In the genomic region with DNA sequence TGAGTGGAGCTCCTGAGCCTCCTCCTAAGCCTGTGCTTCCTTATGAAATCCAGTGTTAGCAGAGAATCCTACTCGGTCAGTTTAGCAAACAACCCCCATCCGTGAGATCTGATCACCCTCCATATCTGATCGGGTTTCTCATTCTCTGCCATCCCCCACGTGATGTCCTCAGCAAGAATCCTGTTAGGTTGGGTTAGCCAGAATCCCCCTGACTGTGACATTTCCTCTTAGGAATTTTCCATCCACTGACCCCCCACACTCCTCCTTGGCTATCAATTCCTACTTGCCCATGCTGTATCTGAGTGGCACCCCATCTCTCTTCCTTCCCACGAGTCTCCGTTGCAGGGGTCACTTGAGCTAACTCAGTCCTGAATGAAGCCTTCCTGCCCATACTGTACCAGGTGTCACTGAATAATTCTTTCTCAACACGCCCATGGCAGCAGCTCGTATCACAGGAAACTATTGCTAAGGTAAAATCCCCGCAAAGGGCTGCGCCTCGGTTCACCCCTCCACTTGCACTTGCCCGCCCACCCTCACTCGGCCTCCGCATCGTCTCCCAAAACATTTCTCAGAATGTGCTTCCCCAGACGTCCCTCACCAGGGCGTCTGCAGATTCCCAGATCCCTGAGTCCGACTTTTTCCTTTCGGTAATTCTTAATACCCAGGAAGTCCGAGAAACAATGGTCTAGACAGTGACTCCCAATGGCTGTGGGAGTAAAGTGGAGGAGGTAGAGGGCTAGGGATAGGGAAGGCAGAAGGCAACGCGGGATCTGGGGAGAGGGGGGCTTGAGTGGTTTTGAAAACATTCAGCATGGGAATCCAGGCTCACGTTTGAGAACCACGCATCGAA, we compare ENCODE assay signal across 9 cellular contexts.
DNase-seq lines count a peak whose midpoint lies in the region; ATAC-seq and TF ChIP-seq lines count a peak whose summit lies in the region.
"Had no signal": no experiment of that assay in that cellular context is flagged by ENCODE, and none has a peak within 500 bp of the region (broad histone marks: within the 10 kb centered on the region; RNA-seq: fewer than 3 reads in every experiment).

No MANE protein-coding gene starts in this region.

- H3K9me3 ChIP-seq in ES-I3 (ENCODE audit: control insufficient read depth, insufficient read depth, low read length) = no peaks in the 10 kb centered on the region
- no peaks in the 10 kb centered on the region for H3K9me3 ChIP-seq in iPS-18a (ENCODE audit: control insufficient read depth, low read depth, low read length)

- H3K4me3 ChIP-seq in astrocyte of the cerebellum (ENCODE audit: low read depth, low read length) (no peak overlapping the region), iPS-18a (ENCODE audit: low read length) (peak overlapping the region; percentile 52), skeletal muscle cell (ENCODE audit: low read depth, low read length) (no peak overlapping the region)

- H3K4me1 ChIP-seq in ES-I3 (ENCODE audit: insufficient read depth, low read length) = peaks cover 36% of the 10 kb centered on the region
- H3K4me1 ChIP-seq in iPS-18a (ENCODE audit: control insufficient read depth, low read depth, low read length) = peaks cover 50% of the 10 kb centered on the region

- ATAC-seq in HG03196 (IDR thresholded peaks at IDR 0.05; ENCODE audit: unreplicated experiment) = no peak
- no peak for ATAC-seq in GM18873 (IDR thresholded peaks at IDR 0.05; ENCODE audit: low FRiP score, unreplicated experiment)

- H3K27me3 ChIP-seq in iPS-18a (ENCODE audit: control insufficient read depth, insufficient read depth, low read length) = no peaks in the 10 kb centered on the region

- peak overlapping the region; percentile 61 for H3K9ac ChIP-seq in ES-I3 (ENCODE audit: low read depth, low read length)
- H3K9ac ChIP-seq in iPS-18a (ENCODE audit: low read length) = peak overlapping the region; percentile 52

- no peak for TF ChIP-seq CTCF in astrocyte of the cerebellum (IDR thresholded peaks at IDR 0.05; ENCODE audit: low read depth, low read length, missing control alignments)

- in situ Hi-C loops in astrocyte of the cerebellum (cut with HindIII; ENCODE audit: low sequenced_read_pairs) = no loop called here

- peak overlapping the region; percentile 70 for H3K27ac ChIP-seq in iPS-18a (ENCODE audit: low read length)

- DNase-seq in astrocyte of the cerebellum (ENCODE audit: low read depth) (peak; percentile 27), skeletal muscle cell (ENCODE audit: low read depth) (peak; percentile 55), NCI-H446 treated with DMSO at 0.1 percent for 48 hours (lab: John Stamatoyannopoulos, UW) (no peak), COLO668 (lab: John Stamatoyannopoulos, UW; ENCODE audit: unreplicated experiment) (no peak)
- DNase-seq: NCI-H2227 treated with DMSO at 0.1 percent for 48 hours had no signal

- no peaks in the 10 kb centered on the region for H3K36me3 ChIP-seq in ES-I3 (ENCODE audit: insufficient read depth, low read length)
- H3K36me3 ChIP-seq in iPS-18a (ENCODE audit: control insufficient read depth, low read depth, low read length) = no peaks in the 10 kb centered on the region

Comparison
In these comparisons a context has a peak if more than half of its experiments do, and no peak if none do; other contexts are left out.
1. DNase-seq: peak in astrocyte of the cerebellum (single experiment) and skeletal muscle cell (single experiment); none in NCI-H446 treated with DMSO at 0.1 percent for 48 hours (single experiment) and COLO668 (single experiment).